11 cellular contexts compared by ENCODE assay signal in genomic region chr2:19611491-19612332, GRCh38.
DNase-seq lines count a peak whose midpoint lies in the region; TF ChIP-seq lines count a peak whose summit lies in the region.
"Had no signal": no experiment of that assay in that cellular context is flagged by ENCODE, and none has a peak within 500 bp of the region (broad histone marks: within the 10 kb centered on the region; RNA-seq: fewer than 3 reads in every experiment).

No MANE protein-coding gene starts in this region.

- DNase-seq in NCI-H2171 treated with DMSO at 0.1 percent for 48 hours (lab: John Stamatoyannopoulos, UW), result peak; percentile 32
- no peak for DNase-seq in NCI-H2171 (lab: John Stamatoyannopoulos, UW)
- DNase-seq in RKO (ENCODE audit: low spot score), result peak; percentile 75
- peak; percentile 93 for DNase-seq in fibroblast of villous mesenchyme (ENCODE audit: low read depth)
- DNase-seq in transverse colon, result peak; percentile 10
- no peak for DNase-seq in NCI-H1930 (lab: John Stamatoyannopoulos, UW)
- DNase-seq in CD1c-positive myeloid dendritic cell (ENCODE audit: extremely low spot score), result no peak
- no peak for DNase-seq in ecto neural progenitor cell (ENCODE audit: low spot score)
- DNase-seq: testis had no signal

- TF ChIP-seq CTCF in fibroblast of villous mesenchyme (IDR thresholded peaks at IDR 0.05; ENCODE audit: insufficient read depth, low read depth, low read length) (no peak), transverse colon (IDR thresholded peaks at IDR 0.05) (no peak)

- no peak for TF ChIP-seq EP300 in transverse colon (IDR thresholded peaks at IDR 0.05; ENCODE audit: low read depth)

- H3K27me3 ChIP-seq in transverse colon, result no peaks in the 10 kb centered on the region
- H3K27me3 ChIP-seq: testis had no signal

- H3K36me3 ChIP-seq in transverse colon, result no peaks in the 10 kb centered on the region

- H3K4me1 ChIP-seq in transverse colon, result no peaks in the 10 kb centered on the region
- H3K4me1 ChIP-seq: parathyroid adenoma, testis had no signal

- no peak overlapping the region for H3K27ac ChIP-seq in transverse colon
- H3K27ac ChIP-seq: parathyroid adenoma, testis, VCaP had no signal

- no peak for TF ChIP-seq POLR2A in transverse colon (IDR thresholded peaks at IDR 0.05)

- intact Hi-C loops in transverse colon (cut with DNase I; ENCODE audit: low total_unique reads), result no loop called here

- WGBS in transverse colon (ENCODE audit: low coverage in 1 of 2), 2 donors, result 80% methylated on average over 4 of the region's 4 CpGs; no CpG with 5 or more reads in 1 of the 2 donors

- H3K9me3 ChIP-seq in transverse colon, result peaks cover 12% of the 10 kb centered on the region in 2 donors
- H3K9me3 ChIP-seq: testis had no signal

- in situ Hi-C loops in transverse colon (cut with MboI; ENCODE audit: low pct_ligation_motif_present in 1 of 4, low pct_unique_long_range_greater_than_20kb in 1 of 4, low sequenced_read_pairs in 3 of 4), result no loop called here

- H3K4me3 ChIP-seq in fibroblast of villous mesenchyme (ENCODE audit: low read depth, low read length) (no peak overlapping the region), transverse colon (no peak overlapping the region)
- H3K4me3 ChIP-seq: testis had no signal

Comparison
In these comparisons a context has a peak if more than half of its experiments do, and no peak if none do; other contexts are left out.
1. DNase-seq: peak in NCI-H2171 treated with DMSO at 0.1 percent for 48 hours (single experiment), RKO (single experiment), fibroblast of villous mesenchyme (single experiment) and transverse colon (single experiment); none in NCI-H2171 (single experiment), NCI-H1930 (0 of 2), CD1c-positive myeloid dendritic cell (single experiment) and ecto neural progenitor cell (single experiment).